ENCODE assay signal across 34 cellular contexts in genomic region chr1:4476394-4476793, GRCh38.
"Had no signal": no experiment of that assay in that cellular context is flagged by ENCODE, and none has a peak within 500 bp of the region (broad histone marks: within the 10 kb centered on the region; RNA-seq: fewer than 3 reads in every experiment).

No MANE protein-coding gene starts in this region.

- H3K27me3 ChIP-seq: MG63 had no signal

- H3K4me3 ChIP-seq: MG63 had no signal

- DNase-seq: Karpas-422, Kasumi-1, MG63, MM.1S, MV-4-11, NCI-H1048, NCI-H1092, NCI-H1092 treated with DMSO at 0.1 percent for 48 hours, NCI-H1105, NCI-H1105 treated with DMSO at 0.1 percent for 48 hours, NCI-H1417, NCI-H1417 treated with DMSO at 0.1 percent for 48 hours, NCI-H1436, NCI-H1436 treated with DMSO at 0.1 percent for 48 hours, NCI-H146, NCI-H1694, NCI-H1694 treated with DMSO at 0.1 percent for 48 hours, NCI-H187, NCI-H187 treated with DMSO at 0.1 percent for 48 hours, NCI-H1930, NCI-H2029, NCI-H2029 treated with DMSO at 0.1 percent for 48 hours, NCI-H2081, NCI-H2081 treated with DMSO at 0.1 percent for 48 hours, NCI-H2107, NCI-H2171, NCI-H2171 treated with DMSO at 0.1 percent for 48 hours, NCI-H2227 treated with DMSO at 0.1 percent for 48 hours, NCI-H226, NCI-H345, NCI-H446, NCI-H446 treated with DMSO at 0.1 percent for 48 hours, NCI-H510A, NCI-H510A treated with DMSO at 0.1 percent for 48 hours had no signal

- H3K36me3 ChIP-seq: MG63 had no signal
